In the genomic region with DNA sequence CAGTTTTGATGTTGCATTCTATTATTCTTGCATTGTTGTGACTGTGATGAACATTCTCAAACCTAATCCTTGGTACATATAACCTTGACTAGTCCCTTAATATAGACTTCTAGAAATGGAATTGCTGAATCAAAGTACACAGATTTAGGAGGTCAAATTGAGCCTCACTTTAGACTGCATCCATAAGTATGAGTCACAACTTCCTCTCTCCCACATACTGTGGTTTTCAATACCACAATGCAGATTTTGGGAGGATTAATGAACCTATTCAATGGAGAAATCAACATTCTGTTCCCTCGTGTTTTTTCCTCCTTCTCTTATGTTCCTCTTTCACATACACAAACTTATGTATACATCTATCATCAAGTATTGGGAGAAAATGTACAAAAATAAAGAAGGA, we compare ENCODE assay signal across 16 cellular contexts.
DNase-seq lines count a peak whose midpoint lies in the region; FAIRE-seq and TF ChIP-seq lines count a peak whose summit lies in the region.
"Had no signal": no experiment of that assay in that cellular context is flagged by ENCODE, and none has a peak within 500 bp of the region (broad histone marks: within the 10 kb centered on the region; RNA-seq: fewer than 3 reads in every experiment).

No MANE protein-coding gene starts in this region.

- peaks cover 6% of the 10 kb centered on the region for H3K9me3 Mint-ChIP-seq in astrocyte (ENCODE audit: unreplicated experiment)
- H3K9me3 Mint-ChIP-seq: activated T-helper 1 cell treated with anti-CD3 and anti-CD28 coated beads, Interleukin-12 subunit alpha, Interleukin-12 subunit beta, Interleukin-2, Interleukin-4 antibody, amounts not matched to agents 30 ng/mL and 10 ng/mL and 1 ng/mL, durations not matched to agents 14 hours and 24 hours and 36 hours had no signal

- peak; percentile 37 for DNase-seq in CD1c-positive myeloid dendritic cell (ENCODE audit: extremely low spot score)
- peak; percentile 90 for DNase-seq in M059J (ENCODE audit: low read depth)
- peak; percentile 92 for DNase-seq in astrocyte (ENCODE audit: low read depth)
- peak; percentile 37 for DNase-seq in kidney epithelial cell (ENCODE audit: low read depth)
- no peak for DNase-seq in activated T-cell treated with anti-CD3 and anti-CD28 coated beads, Interleukin-2, amount 50 U/mL, for 1 hour
- DNase-seq in GM19239 (ENCODE audit: insufficient read length, low spot score), result no peak
- no peak for DNase-seq in head of caudate nucleus
- no peak for DNase-seq in NCI-H524 (lab: John Stamatoyannopoulos, UW)
- DNase-seq: activated CD4-positive, CD25-positive, alpha-beta regulatory T cell treated with anti-CD3 and anti-CD28 coated beads, Interleukin-2, amount 50 U/mL, for 72 hours; CD4-positive, alpha-beta memory T cell; central memory CD4-positive, alpha-beta T cell; Karpas-422; left ventricle myocardium inferior; NCI-H345; stimulated activated CD4-positive, alpha-beta T cell treated with anti-CD3 and anti-CD28 coated beads, Interleukin-15, amount 100 ng/mL, for 24 hours had no signal

- no peak overlapping the region for H2AFZ ChIP-seq in astrocyte (ENCODE audit: low read depth, low read length)

- peak overlapping the region; percentile 63 for H3K27ac ChIP-seq in astrocyte (ENCODE audit: low read depth, low read length)
- H3K27ac ChIP-seq: left ventricle myocardium inferior had no signal

- peak overlapping the region; percentile 57 for H3K4me3 Mint-ChIP-seq in astrocyte (ENCODE audit: unreplicated experiment)
- H3K4me3 Mint-ChIP-seq: activated T-helper 1 cell treated with anti-CD3 and anti-CD28 coated beads, Interleukin-12 subunit alpha, Interleukin-12 subunit beta, Interleukin-2, Interleukin-4 antibody, amounts not matched to agents 30 ng/mL and 10 ng/mL and 1 ng/mL, durations not matched to agents 14 hours and 24 hours and 36 hours; CD4-positive, alpha-beta memory T cell had no signal

- H3K4me1 ChIP-seq in astrocyte (ENCODE audit: insufficient read depth, low read length), result peaks cover 33% of the 10 kb centered on the region

- no peak overlapping the region for H3K4me3 ChIP-seq in astrocyte (ENCODE audit: insufficient read depth, low read depth, low read length)
- H3K4me3 ChIP-seq in kidney epithelial cell (ENCODE audit: low read depth, low read length), result no peak overlapping the region
- H3K4me3 ChIP-seq: left ventricle myocardium inferior had no signal

- intact Hi-C loops in head of caudate nucleus (cut with DNase I), result no loop called here

- FAIRE-seq in astrocyte (lab: Jason Lieb, UNC) (peak; percentile 88), GM19239 (lab: Jason Lieb, UNC) (no peak)

- H3K27ac Mint-ChIP-seq in astrocyte (ENCODE audit: unreplicated experiment), result peak overlapping the region; percentile 69
- H3K27ac Mint-ChIP-seq: activated T-helper 1 cell treated with anti-CD3 and anti-CD28 coated beads, Interleukin-12 subunit alpha, Interleukin-12 subunit beta, Interleukin-2, Interleukin-4 antibody, amounts not matched to agents 30 ng/mL and 10 ng/mL and 1 ng/mL, durations not matched to agents 14 hours and 24 hours and 36 hours; CD4-positive, alpha-beta memory T cell had no signal

- no peak overlapping the region for H3K9ac ChIP-seq in astrocyte (ENCODE audit: low read length)

- H3K4me2 ChIP-seq in astrocyte (ENCODE audit: low read length), result peak overlapping the region; percentile 45

- H3K4me1 Mint-ChIP-seq in astrocyte (ENCODE audit: low read depth, unreplicated experiment), result peaks cover 31% of the 10 kb centered on the region
- H3K4me1 Mint-ChIP-seq: CD4-positive, alpha-beta memory T cell had no signal

- H3K36me3 Mint-ChIP-seq in astrocyte (ENCODE audit: low read depth, unreplicated experiment), result no peaks in the 10 kb centered on the region
- H3K36me3 Mint-ChIP-seq: CD4-positive, alpha-beta memory T cell had no signal

- H3K36me3 ChIP-seq in astrocyte (ENCODE audit: insufficient read depth, low read length), result no peaks in the 10 kb centered on the region
- H3K36me3 ChIP-seq in kidney epithelial cell (ENCODE audit: control insufficient read depth, insufficient read depth, low read length), result no peaks in the 10 kb centered on the region
- H3K36me3 ChIP-seq: left ventricle myocardium inferior had no signal

- TF ChIP-seq CTCF in astrocyte (IDR thresholded peaks at IDR 0.05; ENCODE audit: insufficient read depth, low read depth, low read length) (no peak), kidney epithelial cell (IDR thresholded peaks at IDR 0.05; ENCODE audit: insufficient read depth, low read length, poor library complexity, severe bottlenecking) (no peak)

- H3K79me2 ChIP-seq in astrocyte (ENCODE audit: insufficient read depth, low read length), result no peaks in the 10 kb centered on the region

- no peaks in the 10 kb centered on the region for H3K27me3 Mint-ChIP-seq in astrocyte (ENCODE audit: low read depth, unreplicated experiment)
- H3K27me3 Mint-ChIP-seq: CD4-positive, alpha-beta memory T cell had no signal

- H4K20me1 ChIP-seq in astrocyte (ENCODE audit: insufficient read depth, low read length), result no peaks in the 10 kb centered on the region

- H3K9me3 ChIP-seq in astrocyte (ENCODE audit: insufficient read depth, low read depth, low read length), result no peaks in the 10 kb centered on the region

- H3K27me3 ChIP-seq in astrocyte (ENCODE audit: insufficient read depth, low read length) (no peaks in the 10 kb centered on the region), kidney epithelial cell (ENCODE audit: control insufficient read depth, insufficient read depth, low read length) (no peaks in the 10 kb centered on the region)

Comparison
In these comparisons a context has a peak if more than half of its experiments do, and no peak if none do; other contexts are left out.
1. DNase-seq: peak in CD1c-positive myeloid dendritic cell (single experiment), M059J (single experiment), astrocyte (single experiment) and kidney epithelial cell (single experiment); none in activated T-cell treated with anti-CD3 and anti-CD28 coated beads, Interleukin-2, amount 50 U/mL, for 1 hour (single experiment), GM19239 (single experiment), head of caudate nucleus (0 of 42) and NCI-H524 (0 of 2).